ENCODE assay signal across 30 cellular contexts in the genomic region with DNA sequence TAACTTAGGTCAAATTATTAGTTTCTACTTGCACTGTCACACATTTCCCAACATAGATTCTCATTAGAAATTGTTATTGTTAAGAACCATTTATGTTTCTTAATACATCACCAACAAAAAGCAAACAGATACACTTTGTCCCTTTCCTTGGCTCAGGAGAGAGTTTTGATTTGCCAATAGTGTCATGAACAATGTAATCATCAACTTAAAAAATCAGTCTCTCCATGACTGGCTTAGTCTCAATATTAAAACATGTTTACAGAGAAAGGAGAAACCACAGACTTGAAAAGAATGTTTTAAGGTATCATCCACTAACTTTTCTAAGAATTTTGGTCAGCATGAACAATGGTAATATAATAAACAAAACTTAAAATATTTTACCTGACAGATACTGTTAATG.
"Had no signal": no experiment of that assay in that cellular context is flagged by ENCODE, and none has a peak within 500 bp of the region (broad histone marks: within the 10 kb centered on the region; RNA-seq: fewer than 3 reads in every experiment).

No MANE protein-coding gene starts in this region.

- H3K27ac ChIP-seq: coronary artery, esophagus squamous epithelium, gastrocnemius medialis, lower lobe of right lung, neural progenitor cell, parathyroid adenoma, prostate gland, sigmoid colon, suprapubic skin, transverse colon, upper lobe of right lung, uterus had no signal

- H3K4me3 Mint-ChIP-seq: central memory CD8-positive, alpha-beta T cell; naive thymus-derived CD4-positive, alpha-beta T cell; nephron; neural progenitor cell; stimulated activated memory B cell treated with anti-CD40 and anti-IgM and Interleukin-4, amounts not matched to agents 10 μg/mL and 1 μg/mL and 100 μg/mL, for 72 hours; stimulated activated naive CD8-positive, alpha-beta T cell treated with anti-CD3 and anti-CD28 coated beads, Interleukin-15, Interleukin-2, amounts not matched to agents 100 ng/mL and 50 ng/mL, for 24 hours had no signal

- H3K4me3 ChIP-seq: coronary artery, esophagus squamous epithelium, gastrocnemius medialis, lower lobe of right lung, neural progenitor cell, prostate gland, sigmoid colon, suprapubic skin, transverse colon, upper lobe of right lung, uterus had no signal

- FAIRE-seq: endothelial cell of umbilical vein, islet of Langerhans had no signal

- H3K9me3 ChIP-seq: esophagus squamous epithelium, gastrocnemius medialis, lower lobe of right lung, prostate gland, sigmoid colon, suprapubic skin, transverse colon, upper lobe of right lung, uterus had no signal

- DNase-seq: dermis blood vessel endothelial cell; effector memory CD4-positive, alpha-beta T cell; esophagus squamous epithelium; foreskin fibroblast; gastrocnemius medialis; head of caudate nucleus; kidney glomerular epithelial cell; left ventricle myocardium superior; lower lobe of right lung; mesendoderm; midbrain; naive thymus-derived CD4-positive, alpha-beta T cell; right cardiac atrium; sigmoid colon; stimulated activated CD4-positive, alpha-beta T cell treated with anti-CD3 and anti-CD28 coated beads, Interleukin-2, amount 100 ng/mL, for 24 hours; stimulated activated CD4-positive, alpha-beta T cell treated with anti-CD3 and anti-CD28 coated beads, Interleukin-4, amount 100 ng/mL, for 4 hours; transverse colon; upper lobe of right lung; uterus had no signal

- H3K79me2 ChIP-seq: parathyroid adenoma had no signal

- H3K4me1 Mint-ChIP-seq: central memory CD8-positive, alpha-beta T cell; naive thymus-derived CD4-positive, alpha-beta T cell; stimulated activated memory B cell treated with anti-CD40 and anti-IgM and Interleukin-4, amounts not matched to agents 10 μg/mL and 1 μg/mL and 100 μg/mL, for 72 hours had no signal

- H3K9me3 Mint-ChIP-seq: nephron, neural progenitor cell had no signal

- H2AFZ ChIP-seq: neural progenitor cell, parathyroid adenoma had no signal

- H3K9ac ChIP-seq: neural progenitor cell, parathyroid adenoma had no signal

- H3K27ac Mint-ChIP-seq: nephron; neural progenitor cell; stimulated activated memory B cell treated with anti-CD40 and anti-IgM and Interleukin-4, amounts not matched to agents 10 μg/mL and 1 μg/mL and 100 μg/mL, for 72 hours; stimulated activated naive CD8-positive, alpha-beta T cell treated with anti-CD3 and anti-CD28 coated beads, Interleukin-15, Interleukin-2, amounts not matched to agents 100 ng/mL and 50 ng/mL, for 24 hours had no signal

- H3K27me3 Mint-ChIP-seq: central memory CD8-positive, alpha-beta T cell; naive thymus-derived CD4-positive, alpha-beta T cell; stimulated activated memory B cell treated with anti-CD40 and anti-IgM and Interleukin-4, amounts not matched to agents 10 μg/mL and 1 μg/mL and 100 μg/mL, for 72 hours; stimulated activated naive CD8-positive, alpha-beta T cell treated with anti-CD3 and anti-CD28 coated beads, Interleukin-15, Interleukin-2, amounts not matched to agents 100 ng/mL and 50 ng/mL, for 24 hours had no signal

- H3K4me1 ChIP-seq: esophagus squamous epithelium, gastrocnemius medialis, lower lobe of right lung, parathyroid adenoma, prostate gland, sigmoid colon, transverse colon, upper lobe of right lung, uterus had no signal

- H3K4me2 ChIP-seq: neural progenitor cell had no signal

- H3K36me3 Mint-ChIP-seq: naive thymus-derived CD4-positive, alpha-beta T cell; neural progenitor cell; stimulated activated memory B cell treated with anti-CD40 and anti-IgM and Interleukin-4, amounts not matched to agents 10 μg/mL and 1 μg/mL and 100 μg/mL, for 72 hours had no signal

- H3K27me3 ChIP-seq: esophagus squamous epithelium, gastrocnemius medialis, neural progenitor cell, sigmoid colon, suprapubic skin, transverse colon, upper lobe of right lung, uterus had no signal

- H3K36me3 ChIP-seq: esophagus squamous epithelium, gastrocnemius medialis, lower lobe of right lung, neural progenitor cell, prostate gland, sigmoid colon, suprapubic skin, transverse colon, upper lobe of right lung, uterus had no signal
